Comparison of ENCODE assay signal across 23 cellular contexts in genomic region chr18:76387608-76388007, GRCh38.
"Had no signal": no experiment of that assay in that cellular context is flagged by ENCODE, and none has a peak within 500 bp of the region (broad histone marks: within the 10 kb centered on the region; RNA-seq: fewer than 3 reads in every experiment).

No MANE protein-coding gene starts in this region.

- H3K4me3 ChIP-seq: cardiac muscle cell had no signal

- H3K27me3 ChIP-seq: brain microvascular endothelial cell, cardiac muscle cell had no signal

- ATAC-seq: activated CD8-positive, alpha-beta T cell treated with anti-CD3 and anti-CD28 coated beads, Interleukin-2, amount 10 ng/mL, durations not matched to agents 7 days and 5 days; activated T-cell treated with anti-CD3 and anti-CD28 coated beads, Interleukin-2, amount 50 U/mL, for 72 hours; T-helper 17 cell; WTC11 had no signal

- H3K27ac ChIP-seq: brain microvascular endothelial cell, cardiac muscle cell had no signal

- H3K36me3 ChIP-seq: brain microvascular endothelial cell, cardiac muscle cell had no signal

- DNase-seq: activated CD4-positive, alpha-beta T cell treated with anti-CD3 and anti-CD28 coated beads for 48 hours; activated CD4-positive, alpha-beta T cell treated with anti-CD3 and anti-CD28 coated beads, Interleukin-2, amount 50 U/mL, for 4 hours; activated CD4-positive, CD25-positive, alpha-beta regulatory T cell treated with anti-CD3 and anti-CD28 coated beads, Interleukin-2, amount 50 U/mL, for 72 hours; activated CD8-positive, alpha-beta T cell treated with anti-CD3 and anti-CD28 coated beads, Interleukin-2, amount 10 ng/mL, durations not matched to agents 7 days and 5 days; activated gamma-delta T cell treated with Interleukin-2 at 50 U/mL for 16 hours; activated naive CD4-positive, alpha-beta T cell treated with anti-CD3 and anti-CD28 coated beads, Interleukin-2, amount 10 ng/mL, durations not matched to agents 7 days and 5 days; activated naive CD8-positive, alpha-beta T cell treated with anti-CD3 and anti-CD28 coated beads for 36 hours; activated T-cell treated with anti-CD3 and anti-CD28 coated beads, Interleukin-2, amount 50 U/mL, for 72 hours; brain microvascular endothelial cell; NCI-H1092; NCI-H1417; NCI-H2029; NCI-H2107; NCI-H2171 treated with DMSO at 0.1 percent for 48 hours; NCI-H345; NCI-H510A; NCI-H526 treated with DMSO at 0.1 percent for 48 hours; NCI-H82; SIG-M5; T-helper 17 cell; T-helper 9 cell had no signal
